ENCODE assay signal across 11 cellular contexts in genomic region chr18:50866765-50867164, GRCh38.
DNase-seq lines count a peak whose midpoint lies in the region; ATAC-seq lines count a peak whose summit lies in the region.
"Had no signal": no experiment of that assay in that cellular context is flagged by ENCODE, and none has a peak within 500 bp of the region (broad histone marks: within the 10 kb centered on the region; RNA-seq: fewer than 3 reads in every experiment).

No MANE protein-coding gene starts in this region.

- ATAC-seq in GM21576 (IDR thresholded peaks at IDR 0.05; ENCODE audit: unreplicated experiment) (no peak), GM19455 (IDR thresholded peaks at IDR 0.05; ENCODE audit: unreplicated experiment) (no peak), HG03342 (IDR thresholded peaks at IDR 0.05; ENCODE audit: unreplicated experiment) (no peak), HG03439 (IDR thresholded peaks at IDR 0.05; ENCODE audit: unreplicated experiment) (no peak)
- ATAC-seq: lower lobe of right lung had no signal

- in situ Hi-C loops in KBM-7 (cut with MboI; ENCODE audit: low pct_unique_long_range_greater_than_20kb, low sequenced_read_pairs): no loop called here

- DNase-seq in COR-L47 (lab: John Stamatoyannopoulos, UW) (peak; percentile 20), KBM-7 (peak; percentile 19), amniotic stem cell (lab: John Stamatoyannopoulos, UW) (peak; percentile 2), kidney tubule cell (ENCODE audit: low spot score) (peak; percentile 34)
- DNase-seq: activated CD4-positive, CD25-positive, alpha-beta regulatory T cell; lower lobe of right lung; stimulated activated CD4-positive, alpha-beta T cell treated with anti-CD3 and anti-CD28 coated beads, Interleukin-1b, Interleukin-23, amount 100 ng/mL, for 48 hours had no signal
